In genomic region chr5:58259685-58260152, GRCh38 we compare ENCODE assay signal across 9 cellular contexts.
DNase-seq lines count a peak whose midpoint lies in the region; ATAC-seq and TF ChIP-seq lines count a peak whose summit lies in the region.
"Had no signal": no experiment of that assay in that cellular context is flagged by ENCODE, and none has a peak within 500 bp of the region (broad histone marks: within the 10 kb centered on the region; RNA-seq: fewer than 3 reads in every experiment).

No MANE protein-coding gene starts in this region.

- H3K9me3 ChIP-seq in body of pancreas, result no peaks in the 10 kb centered on the region

- ATAC-seq in body of pancreas, result peak; percentile 74
- no peak for ATAC-seq in HG03432 (IDR thresholded peaks at IDR 0.05; ENCODE audit: unreplicated experiment)

- peak overlapping the region; percentile 97 for H2AFZ ChIP-seq in ACC112 (ENCODE audit: low read length, unreplicated experiment)

- intact Hi-C loops in body of pancreas (cut with DNase I), result no loop called here

- no peaks in the 10 kb centered on the region for H3K36me3 Mint-ChIP-seq in glutamatergic neuron (ENCODE audit: unreplicated experiment)
- H3K36me3 Mint-ChIP-seq: memory B cell had no signal

- H3K27ac ChIP-seq in ACC112 (ENCODE audit: low read depth, low read length), result peak overlapping the region; percentile 97
- H3K27ac ChIP-seq in body of pancreas, result peak overlapping the region in 2 of 4 donors; percentile 29 to 32

- DNase-seq in HT1080 (ENCODE audit: low read depth), result peak; percentile 96
- peak in 1 of 4 donors; percentile 7 for DNase-seq in body of pancreas
- DNase-seq in kidney epithelial cell (ENCODE audit: low read depth), result peak; percentile 97
- no peak for DNase-seq in stimulated activated CD4-positive, alpha-beta T cell treated with anti-CD3 and anti-CD28 coated beads, Interleukin-2, amount 100 ng/mL, for 48 hours
- no peak for DNase-seq in anterior cingulate cortex (lab: John Stamatoyannopoulos, UW)
- DNase-seq in glutamatergic neuron, result no peak

- WGBS in body of pancreas, 2 donors, result 43 to 54% methylated on average over 6 of the region's 6 CpGs

- no peaks in the 10 kb centered on the region for H3K27me3 ChIP-seq in ACC112 (ENCODE audit: insufficient read depth, low read length)
- no peaks in the 10 kb centered on the region for H3K27me3 ChIP-seq in body of pancreas
- H3K27me3 ChIP-seq in kidney epithelial cell (ENCODE audit: control insufficient read depth, insufficient read depth, low read length), result no peaks in the 10 kb centered on the region

- no peaks in the 10 kb centered on the region for H3K36me3 ChIP-seq in ACC112 (ENCODE audit: insufficient read depth, low read length)
- no peaks in the 10 kb centered on the region for H3K36me3 ChIP-seq in body of pancreas (replicated peaks in 1 of 2; ENCODE audit: insufficient read depth in 1 of 2, low read depth in 2 of 2)
- no peaks in the 10 kb centered on the region for H3K36me3 ChIP-seq in kidney epithelial cell (ENCODE audit: control insufficient read depth, insufficient read depth, low read length)

- H3K79me2 ChIP-seq in ACC112 (ENCODE audit: control insufficient read depth, insufficient read depth, low read length, unreplicated experiment), result no peaks in the 10 kb centered on the region

- H3K4me1 Mint-ChIP-seq in glutamatergic neuron (ENCODE audit: low read depth, unreplicated experiment), result peaks cover 2% of the 10 kb centered on the region
- H3K4me1 Mint-ChIP-seq: memory B cell had no signal

- H3K27me3 Mint-ChIP-seq in glutamatergic neuron (ENCODE audit: unreplicated experiment), result no peaks in the 10 kb centered on the region
- H3K27me3 Mint-ChIP-seq: memory B cell had no signal

- no peak overlapping the region for H3K4me3 Mint-ChIP-seq in glutamatergic neuron (ENCODE audit: unreplicated experiment)
- H3K4me3 Mint-ChIP-seq: memory B cell had no signal

- peak overlapping the region; percentile 64 for H3K4me3 ChIP-seq in ACC112 (ENCODE audit: low read depth, low read length)
- H3K4me3 ChIP-seq in body of pancreas, result no peak overlapping the region
- H3K4me3 ChIP-seq in kidney epithelial cell (ENCODE audit: low read depth, low read length), result no peak overlapping the region

- H3K4me1 ChIP-seq in ACC112 (ENCODE audit: control insufficient read depth, insufficient read depth, low read length, unreplicated experiment) (peaks cover 43% of the 10 kb centered on the region), body of pancreas (peaks cover 4% of the 10 kb centered on the region)

- no peaks in the 10 kb centered on the region for H3K9me3 Mint-ChIP-seq in glutamatergic neuron (ENCODE audit: unreplicated experiment)
- H3K9me3 Mint-ChIP-seq: memory B cell had no signal

- no peak for TF ChIP-seq CTCF in body of pancreas (IDR thresholded peaks at IDR 0.05)
- no peak for TF ChIP-seq CTCF in kidney epithelial cell (IDR thresholded peaks at IDR 0.05; ENCODE audit: insufficient read depth, low read length, poor library complexity, severe bottlenecking)
- TF ChIP-seq CTCF in glutamatergic neuron (IDR thresholded peaks at IDR 0.05; ENCODE audit: partially characterized antibody, unreplicated experiment), result no peak

- no peak overlapping the region for H3K27ac Mint-ChIP-seq in glutamatergic neuron (ENCODE audit: unreplicated experiment)
- H3K27ac Mint-ChIP-seq: memory B cell had no signal

- TF ChIP-seq POLR2A in body of pancreas (IDR thresholded peaks at IDR 0.05), result no peak

Comparison
In these comparisons a context has a peak if more than half of its experiments do, and no peak if none do; other contexts are left out.
1. DNase-seq: peak in HT1080 (single experiment) and kidney epithelial cell (single experiment); none in stimulated activated CD4-positive, alpha-beta T cell treated with anti-CD3 and anti-CD28 coated beads, Interleukin-2, amount 100 ng/mL, for 48 hours (0 of 2), anterior cingulate cortex (0 of 58) and glutamatergic neuron (single experiment).